Comparison of ENCODE assay signal across 12 cellular contexts in genomic region chr1:235060607-235061470, GRCh38.
DNase-seq lines count a peak whose midpoint lies in the region; ATAC-seq and TF ChIP-seq lines count a peak whose summit lies in the region.
"Had no signal": no experiment of that assay in that cellular context is flagged by ENCODE, and none has a peak within 500 bp of the region (broad histone marks: within the 10 kb centered on the region; RNA-seq: fewer than 3 reads in every experiment).

No MANE protein-coding gene starts in this region.

- H3K4me3 ChIP-seq in esophagus squamous epithelium (no peak overlapping the region), neutrophil (ENCODE audit: low read depth in 1 of 2, low read length in 1 of 2) (peak overlapping the region in 1 of 2 experiments; percentile 21)

- H3K4me1 ChIP-seq in esophagus squamous epithelium (peaks cover 18 to 54% (median 30%) of the 10 kb centered on the region in 3 donors), neutrophil (ENCODE audit: control insufficient read depth in 1 of 2, insufficient read depth in 1 of 2, low read depth in 1 of 2, low read length in 1 of 2) (peaks cover 80 to 83% of the 10 kb centered on the region in 2 experiments)

- WGBS in esophagus squamous epithelium, 2 donors, result 30 to 40% methylated on average over 7 of the region's 7 CpGs

- H3K27ac ChIP-seq in esophagus squamous epithelium, result peak overlapping the region; percentile 78 to 84 (median 80)
- peak overlapping the region; percentile 99 for H3K27ac ChIP-seq in neutrophil

- DNase-seq in ELF-1 (ENCODE audit: low read depth, low spot score), result peak; percentile 95
- peak; percentile 70 for DNase-seq in NCI-H510A treated with DMSO at 0.1 percent for 48 hours (lab: John Stamatoyannopoulos, UW)
- DNase-seq in esophagus squamous epithelium (lab: John Stamatoyannopoulos, UW), result no peak
- DNase-seq in activated CD8-positive, alpha-beta memory T cell treated with anti-CD3 and anti-CD28 coated beads, Interleukin-2, amount 50 U/mL, for 48 hours, result no peak
- no peak for DNase-seq in glutamatergic neuron
- DNase-seq in epidermal melanocyte (ENCODE audit: insufficient read length, low spot score), result no peak
- DNase-seq: activated T-cell treated with anti-CD3 and anti-CD28 coated beads, Interleukin-2, amount 50 U/mL, for 1 hour; DND-41; effector memory CD8-positive, alpha-beta T cell; naive B cell had no signal

- TF ChIP-seq CTCF in esophagus squamous epithelium (IDR thresholded peaks at IDR 0.05) (no peak), neutrophil (IDR thresholded peaks at IDR 0.05) (no peak), glutamatergic neuron (IDR thresholded peaks at IDR 0.05; ENCODE audit: partially characterized antibody, unreplicated experiment) (no peak)

- peaks cover 2% of the 10 kb centered on the region for H3K27me3 Mint-ChIP-seq in glutamatergic neuron (ENCODE audit: unreplicated experiment)
- H3K27me3 Mint-ChIP-seq: effector memory CD8-positive, alpha-beta T cell; naive B cell had no signal

- H3K9me3 ChIP-seq in esophagus squamous epithelium (no peaks in the 10 kb centered on the region), neutrophil (no peaks in the 10 kb centered on the region)

- H3K36me3 Mint-ChIP-seq in glutamatergic neuron (ENCODE audit: unreplicated experiment), result no peaks in the 10 kb centered on the region
- H3K36me3 Mint-ChIP-seq: naive B cell had no signal

- intact Hi-C loops in esophagus squamous epithelium (cut with DNase I), result no loop called here

- H3K27ac Mint-ChIP-seq in glutamatergic neuron (ENCODE audit: unreplicated experiment), result no peak overlapping the region
- H3K27ac Mint-ChIP-seq: effector memory CD8-positive, alpha-beta T cell had no signal

- no peaks in the 10 kb centered on the region for H3K36me3 ChIP-seq in esophagus squamous epithelium
- H3K36me3 ChIP-seq in neutrophil, result no peaks in the 10 kb centered on the region

- no peaks in the 10 kb centered on the region for H3K9me3 Mint-ChIP-seq in glutamatergic neuron (ENCODE audit: unreplicated experiment)
- H3K9me3 Mint-ChIP-seq: effector memory CD8-positive, alpha-beta T cell; naive B cell had no signal

- peaks cover 4% of the 10 kb centered on the region for H3K4me1 Mint-ChIP-seq in glutamatergic neuron (ENCODE audit: low read depth, unreplicated experiment)

- H3K27me3 ChIP-seq in esophagus squamous epithelium, result no peaks in the 10 kb centered on the region
- no peaks in the 10 kb centered on the region for H3K27me3 ChIP-seq in neutrophil

- no peak for TF ChIP-seq POLR2A in esophagus squamous epithelium (IDR thresholded peaks at IDR 0.05)

- no peak overlapping the region for H3K4me3 Mint-ChIP-seq in glutamatergic neuron (ENCODE audit: unreplicated experiment)
- H3K4me3 Mint-ChIP-seq: effector memory CD8-positive, alpha-beta T cell; naive B cell had no signal

- no peak for ATAC-seq in GM19351 (IDR thresholded peaks at IDR 0.05; ENCODE audit: unreplicated experiment)
- ATAC-seq: effector memory CD8-positive, alpha-beta T cell had no signal

Comparison
In these comparisons a context has a peak if more than half of its experiments do, and no peak if none do; other contexts are left out.
1. DNase-seq: peak in ELF-1 (single experiment) and NCI-H510A treated with DMSO at 0.1 percent for 48 hours (single experiment); none in esophagus squamous epithelium (single experiment), activated CD8-positive, alpha-beta memory T cell treated with anti-CD3 and anti-CD28 coated beads, Interleukin-2, amount 50 U/mL, for 48 hours (single experiment), glutamatergic neuron (single experiment) and epidermal melanocyte (single experiment).